ENCODE assay signal across 1 cellular context in genomic region chr16:1328136-1328535, GRCh38.
TF ChIP-seq lines count a peak whose summit lies in the region.

No MANE protein-coding gene starts in this region.

TF ChIP-seq in HepG2, 621 proteins besides CTCF, POLR2A, EP300 and RAD21:
- TF ChIP-seq KDM2A (CRISPR knock-in tag; IDR thresholded peaks at IDR 0.05; ENCODE audit: borderline replicate concordance, low read depth), result 0 out of 2 replicates have a peak, but pooled peaks have one; percentile 3
TF ChIP-seq in HepG2: peak in this region for 1; not testable (repeated sequence) for 620.
